ENCODE assay signal across 10 cellular contexts in genomic region chr2:217901826-217902225, GRCh38.
DNase-seq lines count a peak whose midpoint lies in the region; ATAC-seq and TF ChIP-seq lines count a peak whose summit lies in the region.
"Had no signal": no experiment of that assay in that cellular context is flagged by ENCODE, and none has a peak within 500 bp of the region (broad histone marks: within the 10 kb centered on the region; RNA-seq: fewer than 3 reads in every experiment).

No MANE protein-coding gene starts in this region.

- H3K4me1 Mint-ChIP-seq in activated CD4-positive, alpha-beta memory T cell treated with anti-CD3 and anti-CD28 coated beads, Interleukin-2, amount 10 ng/mL, durations not matched to agents 7 days and 5 days, result peaks cover 12% of the 10 kb centered on the region

- H3K9ac ChIP-seq in skeletal muscle tissue (ENCODE audit: low read depth in 1 of 3, low read length in 3 of 3), result peak overlapping the region; percentile 45 to 68 (median 63)

- H3K4me3 Mint-ChIP-seq in activated CD4-positive, alpha-beta memory T cell treated with anti-CD3 and anti-CD28 coated beads, Interleukin-2, amount 10 ng/mL, durations not matched to agents 7 days and 5 days, result no peak overlapping the region
- H3K4me3 Mint-ChIP-seq: neural crest cell had no signal

- peak; percentile 35 for DNase-seq in ELR (ENCODE audit: low read depth)
- DNase-seq in astrocyte of the spinal cord (ENCODE audit: low read depth, low spot score), result peak; percentile 54
- peak; percentile 51 for DNase-seq in left ventricle myocardium superior
- no peak for DNase-seq in activated CD4-positive, alpha-beta memory T cell treated with anti-CD3 and anti-CD28 coated beads, Interleukin-2, amount 10 ng/mL, durations not matched to agents 7 days and 5 days
- no peak for DNase-seq in NCI-H748 (lab: John Stamatoyannopoulos, UW; ENCODE audit: unreplicated experiment)
- DNase-seq in epidermal melanocyte (ENCODE audit: insufficient read length, low spot score), result no peak
- DNase-seq: DMS 273 treated with DMSO at 0.1 percent for 48 hours had no signal

- H3K9me3 Mint-ChIP-seq in activated CD4-positive, alpha-beta memory T cell treated with anti-CD3 and anti-CD28 coated beads, Interleukin-2, amount 10 ng/mL, durations not matched to agents 7 days and 5 days, result no peaks in the 10 kb centered on the region
- H3K9me3 Mint-ChIP-seq: neural crest cell had no signal

- intact Hi-C loops in left ventricle myocardium superior (cut with micrococcal nuclease), result no loop called here

- CTCF ChIA-PET in activated CD4-positive, alpha-beta memory T cell treated with anti-CD3 and anti-CD28 coated beads, Interleukin-2, amount 10 ng/mL, durations not matched to agents 7 days and 5 days (lab: Charles Lee), result no interaction called here

- H3K4me3 ChIP-seq in astrocyte of the spinal cord (ENCODE audit: low read depth, low read length) (no peak overlapping the region), skeletal muscle tissue (ENCODE audit: low read length in 3 of 3) (peak overlapping the region in 2 of 3 donors; percentile 13 to 18)

- TF ChIP-seq CTCF in astrocyte of the spinal cord (IDR thresholded peaks at IDR 0.05; ENCODE audit: low read depth, low read length), result no peak

- H3K27me3 ChIP-seq in skeletal muscle tissue (ENCODE audit: control insufficient read depth in 3 of 3, insufficient read depth in 3 of 3, low read length in 3 of 3), result no peaks in the 10 kb centered on the region

- no peaks in the 10 kb centered on the region for H3K9me3 ChIP-seq in skeletal muscle tissue (ENCODE audit: control insufficient read depth in 3 of 3, low read length in 3 of 3)

- H3K36me3 Mint-ChIP-seq in activated CD4-positive, alpha-beta memory T cell treated with anti-CD3 and anti-CD28 coated beads, Interleukin-2, amount 10 ng/mL, durations not matched to agents 7 days and 5 days (ENCODE audit: low read depth), result no peaks in the 10 kb centered on the region

- in situ Hi-C loops in astrocyte of the spinal cord (cut with HindIII; ENCODE audit: low sequenced_read_pairs), result no loop called here

- H3K27ac ChIP-seq in skeletal muscle tissue (ENCODE audit: low read depth, low read length), result peak overlapping the region; percentile 83

- peaks cover 96 to 99% (median 99%) of the 10 kb centered on the region in 3 donors for H3K4me1 ChIP-seq in skeletal muscle tissue (ENCODE audit: control insufficient read depth in 3 of 3, insufficient read depth in 3 of 3, low read length in 3 of 3)

- peaks cover 19% of the 10 kb centered on the region for H3K27me3 Mint-ChIP-seq in activated CD4-positive, alpha-beta memory T cell treated with anti-CD3 and anti-CD28 coated beads, Interleukin-2, amount 10 ng/mL, durations not matched to agents 7 days and 5 days

- H3K27ac Mint-ChIP-seq in activated CD4-positive, alpha-beta memory T cell treated with anti-CD3 and anti-CD28 coated beads, Interleukin-2, amount 10 ng/mL, durations not matched to agents 7 days and 5 days, result no peak overlapping the region

- ATAC-seq in left ventricle myocardium superior, result peak; percentile 2
- ATAC-seq in GM21529 (IDR thresholded peaks at IDR 0.05; ENCODE audit: unreplicated experiment), result no peak

- H3K36me3 ChIP-seq in skeletal muscle tissue (ENCODE audit: control insufficient read depth in 3 of 3, insufficient read depth in 3 of 3, low read length in 3 of 3), result peaks cover 12 to 25% (median 22%) of the 10 kb centered on the region in 3 donors

- POLR2A ChIA-PET in activated CD4-positive, alpha-beta memory T cell treated with anti-CD3 and anti-CD28 coated beads, Interleukin-2, amount 10 ng/mL, durations not matched to agents 7 days and 5 days (lab: Charles Lee), result no interaction called here

Comparison
In these comparisons a context has a peak if more than half of its experiments do, and no peak if none do; other contexts are left out.
1. DNase-seq: peak in ELR (single experiment), astrocyte of the spinal cord (single experiment) and left ventricle myocardium superior (single experiment); none in activated CD4-positive, alpha-beta memory T cell treated with anti-CD3 and anti-CD28 coated beads, Interleukin-2, amount 10 ng/mL, durations not matched to agents 7 days and 5 days (single experiment), NCI-H748 (single experiment) and epidermal melanocyte (single experiment).